Comparison of ENCODE assay signal across 22 cellular contexts in genomic region chr12:113474635-113475436, GRCh38. TPM values are rescaled to one million over a fixed set of nuclear protein-coding genes. Genes with fewer than 3 reads are reported as not detected.
DNase-seq lines count a peak whose midpoint lies in the region; FAIRE-seq and TF ChIP-seq lines count a peak whose summit lies in the region.
"Had no signal": no experiment of that assay in that cellular context is flagged by ENCODE, and none has a peak within 500 bp of the region (broad histone marks: within the 10 kb centered on the region; RNA-seq: fewer than 3 reads in every experiment).

No MANE protein-coding gene starts in this region.

- 8% methylated on average over 19 of the region's 19 CpGs for whole genome bisulfite sequencing in hepatocyte (ENCODE audit: low lambda C conversion rate, missing lambda C conversion rate)

- peak; percentile 28 for DNase-seq in CD14-positive monocyte (ENCODE audit: low spot score)
- peak; percentile 62 for DNase-seq in D721Med (ENCODE audit: insufficient read length, low spot score)
- DNase-seq in OCI-LY7 (ENCODE audit: low spot score) = no peak
- DNase-seq in inferior parietal cortex (ENCODE audit: extremely low spot score) = no peak
- no peak for DNase-seq in COLO829 (ENCODE audit: low spot score)
- no peak for DNase-seq in cerebellar nuclear complex (lab: John Stamatoyannopoulos, UW)
- no peak for DNase-seq in hepatocyte (ENCODE audit: low spot score)
- DNase-seq: activated B cell treated with CpG ODN at 0.5 μM for 24 hours; activated effector memory CD4-positive, alpha-beta T cell treated with Interleukin-2 at 50 U/mL for 16 hours; anterior cingulate cortex; GDM1; heart left ventricle; IMR-90; NCI-H1694; NCI-H226; stimulated activated naive CD4-positive, alpha-beta T cell had no signal

- TF ChIP-seq CTCF in CD14-positive monocyte (IDR thresholded peaks at IDR 0.05) = no peak
- TF ChIP-seq CTCF in D721Med (IDR thresholded peaks at IDR 0.05; ENCODE audit: insufficient read depth, missing control alignments) = no peak
- no peak for TF ChIP-seq CTCF in OCI-LY7 (conservative IDR thresholded peaks at IDR 0.05; ENCODE audit: low read length)
- no peak for TF ChIP-seq CTCF in hepatocyte (IDR thresholded peaks at IDR 0.05; ENCODE audit: poor library complexity)

- BruUV-seq in OCI-LY7 (replicated peaks; lab: Mats Ljungman, UMichigan) = no TSS peak

- no peak overlapping the region for H3K27ac Mint-ChIP-seq in CD14-positive monocyte
- H3K27ac Mint-ChIP-seq: activated B cell treated with CpG ODN at 0.5 μM for 24 hours had no signal

- no peaks in the 10 kb centered on the region for H4K20me1 ChIP-seq in OCI-LY7 (ENCODE audit: insufficient read depth, low read length)
- no peaks in the 10 kb centered on the region for H4K20me1 ChIP-seq in hepatocyte (ENCODE audit: insufficient read depth, poor library complexity, severe bottlenecking)

- peaks cover 0 to 24% (median 15%) of the 10 kb centered on the region in 7 donors for H3K9me3 Mint-ChIP-seq in CD14-positive monocyte
- H3K9me3 Mint-ChIP-seq: activated B cell treated with CpG ODN at 0.5 μM for 24 hours had no signal

- H3K27ac ChIP-seq in OCI-LY7 (ENCODE audit: low read depth, low read length, poor library complexity, severe bottlenecking) = no peak overlapping the region
- H3K27ac ChIP-seq in iPS-20b (ENCODE audit: low read length) = no peak overlapping the region
- no peak overlapping the region for H3K27ac ChIP-seq in hepatocyte
- H3K27ac ChIP-seq: BLaER1, heart left ventricle, tibial nerve had no signal

- POLR2A ChIA-PET in OCI-LY7 (lab: Charles Lee) = interaction anchor here (0.5 to 0.7 kb wide), 2 partner anchors 19 to 1458 kb away, joined by 3 to 6 read pairs; no protein-coding TSS in a partner anchor

- no peak overlapping the region for H3K9ac ChIP-seq in iPS-20b (ENCODE audit: low read depth, low read length)
- H3K9ac ChIP-seq: BLaER1 had no signal

- H3K27me3 ChIP-seq in iPS-20b (ENCODE audit: insufficient read depth, low read length) (peaks cover 98% of the 10 kb centered on the region), hepatocyte (peaks cover 94% of the 10 kb centered on the region)

- H3K4me2 ChIP-seq in OCI-LY7 (ENCODE audit: low read length) (peak overlapping the region; percentile 33; the same call in 1 of the 2 replicates), hepatocyte (no peak overlapping the region)
- H3K4me2 ChIP-seq: BLaER1 had no signal

- intact Hi-C loops in CD14-positive monocyte (cut with micrococcal nuclease) (no loop called here), OCI-LY7 (cut with micrococcal nuclease; ENCODE audit: unreplicated experiment) (no loop called here)

- H3K36me3 ChIP-seq in OCI-LY7 (ENCODE audit: insufficient read depth, low read length) (no peaks in the 10 kb centered on the region), iPS-20b (ENCODE audit: insufficient read depth, low read depth, low read length) (no peaks in the 10 kb centered on the region), hepatocyte (replicated peaks; ENCODE audit: insufficient read depth, low read depth) (no peaks in the 10 kb centered on the region)
- H3K36me3 ChIP-seq: BLaER1, heart left ventricle, tibial nerve had no signal

- H3K4me3 ChIP-seq in OCI-LY7 (ENCODE audit: low read depth, low read length, poor library complexity, severe bottlenecking) (no peak overlapping the region), iPS-20b (ENCODE audit: low read length) (peak overlapping the region; percentile 70), hepatocyte (no peak overlapping the region)
- H3K4me3 ChIP-seq: BLaER1, GM12878, tibial nerve had no signal

- H3K9me2 ChIP-seq in OCI-LY7 (ENCODE audit: insufficient read depth, low read length) (no peaks in the 10 kb centered on the region), hepatocyte (replicated peaks; ENCODE audit: insufficient read depth) (no peaks in the 10 kb centered on the region)

- peaks cover 3 to 11% of the 10 kb centered on the region in 2 donors for H3K36me3 Mint-ChIP-seq in CD14-positive monocyte

- H3K4me1 Mint-ChIP-seq in CD14-positive monocyte = peaks cover 14% of the 10 kb centered on the region

- FAIRE-seq in D721Med (lab: Jason Lieb, UNC) = no peak
- FAIRE-seq: GM12878 had no signal

- CTCF ChIA-PET in OCI-LY7 (lab: Charles Lee; ENCODE audit: unreplicated experiment) = no interaction called here

- H3K79me2 ChIP-seq in OCI-LY7 (ENCODE audit: insufficient read depth, low read depth, low read length) = no peaks in the 10 kb centered on the region
- H3K79me2 ChIP-seq in hepatocyte = no peaks in the 10 kb centered on the region

- H3K9me3 ChIP-seq in OCI-LY7 (ENCODE audit: low read length) (no peaks in the 10 kb centered on the region), iPS-20b (ENCODE audit: insufficient read depth, low read depth, low read length) (peaks cover 5% of the 10 kb centered on the region; the same call in 1 of the 2 replicates), hepatocyte (ENCODE audit: low read depth) (no peaks in the 10 kb centered on the region)
- H3K9me3 ChIP-seq: heart left ventricle, tibial nerve had no signal

- peaks cover 92 to 98% (median 97%) of the 10 kb centered on the region in 3 donors for H3K27me3 Mint-ChIP-seq in CD14-positive monocyte (ENCODE audit: low read depth in 3 of 3)

- H2AFZ ChIP-seq in OCI-LY7 (ENCODE audit: low read length) (no peak overlapping the region), hepatocyte (no peak overlapping the region)

- H3K4me1 ChIP-seq in OCI-LY7 (ENCODE audit: insufficient read depth, low read length, poor library complexity, severe bottlenecking) (no peaks in the 10 kb centered on the region), iPS-20b (ENCODE audit: insufficient read depth, low read length) (peaks cover 36% of the 10 kb centered on the region), hepatocyte (ENCODE audit: insufficient read depth) (no peaks in the 10 kb centered on the region)
- H3K4me1 ChIP-seq: BLaER1 had no signal

- peak overlapping the region; percentile 10 to 73 for H3K4me3 Mint-ChIP-seq in CD14-positive monocyte

RNA-seq across cellular contexts. Expression of gene LHX5, which starts 3.2 kb away (rescaled TPM):
- polyA plus RNA-seq in CD14-positive monocyte = not detected
- total RNA-seq in OCI-LY7 (2014; rRNA removed; shearing (Covaris generic)) = not detected in 2 replicates
- total RNA-seq in OCI-LY7 (2022) = not detected in 2 replicates
- 0.04 and 0.10 TPM in 2 replicates for total RNA-seq in hepatocyte
- polyA plus RNA-seq in hepatocyte = 0.06 TPM in 1 of 2 replicates, not detected in the other
- total RNA-seq: activated B cell treated with CpG ODN at 0.5 μM for 24 hours, GM12878, heart left ventricle, IMR-90, mesenteric fat pad, renal cortical epithelial cell, tibial nerve had no signal
- polyA plus RNA-seq: heart left ventricle, IMR-90 had no signal

RNA-seq across cellular contexts. Expression of gene SDSL, which starts 52.7 kb away (rescaled TPM):
- polyA plus RNA-seq in CD14-positive monocyte (10 to 100 TPM in 1 of 2 donors, 1 to 10 TPM in 1; 6.5 to 10.0 TPM), hepatocyte (24.7 and 26.7 TPM in 2 replicates)
- total RNA-seq in OCI-LY7 (2014; rRNA removed; shearing (Covaris generic)) = not detected in 2 replicates
- total RNA-seq in OCI-LY7 (2022) (not detected in 2 replicates), hepatocyte (10.3 and 13.8 TPM in 2 replicates)

Comparison
In these comparisons a context has a peak if more than half of its experiments do, and no peak if none do; other contexts are left out.
1. DNase-seq: peak in CD14-positive monocyte (single experiment) and D721Med (single experiment); none in OCI-LY7 (single experiment), inferior parietal cortex (single experiment), COLO829 (single experiment), cerebellar nuclear complex (0 of 2) and hepatocyte (single experiment).